Comparison of ENCODE assay signal across 21 cellular contexts in the genomic region with DNA sequence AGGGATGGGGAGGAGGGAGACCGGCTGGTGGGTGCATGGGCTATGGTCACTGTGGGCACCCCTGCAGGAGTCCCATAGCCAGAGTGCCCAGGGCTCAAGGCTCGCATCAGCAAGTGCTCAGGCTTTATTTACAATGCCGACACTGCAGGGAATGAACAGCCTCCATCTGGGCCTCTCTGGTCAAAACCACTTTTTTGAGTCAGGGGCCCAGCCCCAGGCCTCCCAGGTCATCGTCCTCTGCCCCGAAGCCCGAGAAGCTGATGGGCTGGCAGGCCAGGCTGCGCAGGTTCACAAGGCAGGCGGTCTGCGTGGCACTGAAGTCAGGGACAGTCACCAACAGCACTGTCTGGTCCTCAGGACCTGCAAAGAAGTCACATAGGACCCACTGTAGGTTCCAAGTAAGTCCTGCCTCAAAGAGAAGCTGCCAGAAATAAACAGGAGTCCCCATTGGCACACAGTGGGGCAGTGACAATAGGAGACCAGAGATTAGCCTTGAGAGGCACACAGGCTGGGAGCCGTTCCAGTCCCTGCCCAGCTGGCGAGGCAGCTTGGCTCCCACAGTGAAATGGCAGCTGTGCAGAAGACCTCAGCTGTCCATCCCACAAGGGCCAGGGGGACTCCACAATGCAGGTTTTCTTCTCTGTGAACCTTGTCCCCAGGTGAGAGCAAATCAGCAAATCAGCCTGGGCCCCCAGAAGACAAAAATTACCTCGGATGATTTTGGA. TPM values are rescaled to one million over a fixed set of nuclear protein-coding genes. Genes with fewer than 3 reads are reported as not detected.
DNase-seq lines count a peak whose midpoint lies in the region; FAIRE-seq and TF ChIP-seq lines count a peak whose summit lies in the region.
"Had no signal": no experiment of that assay in that cellular context is flagged by ENCODE, and none has a peak within 500 bp of the region (broad histone marks: within the 10 kb centered on the region; RNA-seq: fewer than 3 reads in every experiment).

No MANE protein-coding gene starts in this region.

- intact Hi-C loops in Caco-2 (cut with micrococcal nuclease; ENCODE audit: unreplicated experiment), result no loop called here

- H3K4me3 Mint-ChIP-seq in Caco-2 (ENCODE audit: unreplicated experiment), result no peak overlapping the region
- H3K4me3 Mint-ChIP-seq: CD4-positive, alpha-beta memory T cell; central memory CD8-positive, alpha-beta T cell had no signal

- no peaks in the 10 kb centered on the region for H3K27me3 Mint-ChIP-seq in Caco-2 (ENCODE audit: insufficient read depth, unreplicated experiment)
- H3K27me3 Mint-ChIP-seq: CD4-positive, alpha-beta memory T cell; central memory CD8-positive, alpha-beta T cell had no signal

- no TSS peak for BruUV-seq in Caco-2 (replicated peaks; lab: Mats Ljungman, UMichigan)

- no peak overlapping the region for H3K27ac Mint-ChIP-seq in Caco-2 (ENCODE audit: unreplicated experiment)

- POLR2A ChIA-PET in Caco-2 (lab: Charles Lee), result no interaction called here

- CTCF ChIA-PET in Caco-2 (lab: Charles Lee), result interaction anchor here (0.6 kb wide), 1 partner anchor 86 kb away, joined by 12 read pairs; no protein-coding TSS in a partner anchor

- no peak overlapping the region for H3K4me3 ChIP-seq in Caco-2 (ENCODE audit: low read depth, low read length)
- H3K4me3 ChIP-seq: GM12878 had no signal

- no peaks in the 10 kb centered on the region for H3K9me3 Mint-ChIP-seq in Caco-2 (ENCODE audit: unreplicated experiment)
- H3K9me3 Mint-ChIP-seq: CD4-positive, alpha-beta memory T cell; central memory CD8-positive, alpha-beta T cell had no signal

- H3K36me3 Mint-ChIP-seq in Caco-2 (ENCODE audit: insufficient read depth, unreplicated experiment), result peaks cover 39% of the 10 kb centered on the region

- no peaks in the 10 kb centered on the region for H3K9me3 ChIP-seq in Caco-2

- H3K27me3 ChIP-seq in Caco-2 (replicated peaks; ENCODE audit: control insufficient read depth, insufficient read depth, low read length), result no peaks in the 10 kb centered on the region

- FAIRE-seq in frontal cortex (lab: Jason Lieb, UNC), result no peak
- FAIRE-seq: endothelial cell of umbilical vein, GM12878, keratinocyte had no signal

- peaks cover 2% of the 10 kb centered on the region for H3K36me3 ChIP-seq in Caco-2 (ENCODE audit: control insufficient read depth, insufficient read depth, low read length)

- H3K4me1 ChIP-seq in Caco-2, result no peaks in the 10 kb centered on the region

- peak overlapping the region; percentile 94 for H3K27ac ChIP-seq in temporal lobe (ENCODE audit: low read depth, low read length)
- H3K27ac ChIP-seq: HL-60 had no signal

- no peak for TF ChIP-seq CTCF in Caco-2 (IDR thresholded peaks at IDR 0.05; ENCODE audit: insufficient read depth in 1 of 2, low read depth in 1 of 2, low read length in 1 of 2, severe bottlenecking in 1 of 2, unreplicated experiment in 1 of 2)

- no peaks in the 10 kb centered on the region for H3K4me1 Mint-ChIP-seq in Caco-2 (ENCODE audit: low read depth, unreplicated experiment)

- DNase-seq in NCI-H1092 treated with DMSO at 0.1 percent for 48 hours (lab: John Stamatoyannopoulos, UW), result peak; percentile 15
- no peak for DNase-seq in NCI-H1092 (lab: John Stamatoyannopoulos, UW)
- peak; percentile 84 to 88 for DNase-seq in frontal cortex (ENCODE audit: low spot score in 2 of 2)
- peak; percentile 93 for DNase-seq in medulla oblongata (ENCODE audit: extremely low spot score)
- no peak for DNase-seq in DMS79 (lab: John Stamatoyannopoulos, UW)
- DNase-seq in HK-2 (ENCODE audit: unreplicated experiment), result no peak
- no peak for DNase-seq in Caco-2
- DNase-seq: 8988T; activated gamma-delta T cell treated with Interleukin-2 at 50 U/mL for 16 hours; CD4-positive, alpha-beta memory T cell; KG1; NCI-H1436; NCI-H2227 treated with DMSO at 0.1 percent for 48 hours; OCI-M1 had no signal

RNA-seq across cellular contexts. Expression of a gene that starts 8.6 kb away (rescaled TPM):
- total RNA-seq in frontal cortex (46.1 TPM), temporal lobe (36.6 TPM), Caco-2 (2022) (130 and 140 TPM in 2 replicates)

RNA-seq across cellular contexts. Expression of a gene that starts 10.6 kb away (rescaled TPM):
- total RNA-seq in frontal cortex (4.1 TPM), temporal lobe (7.9 TPM), Caco-2 (2022) (0.54 TPM in 1 of 2 replicates, not detected in the other)

RNA-seq across cellular contexts. Expression of a gene that starts 26.4 kb away (rescaled TPM):
- total RNA-seq in frontal cortex (1.6 TPM), temporal lobe (0.25 TPM), Caco-2 (2022) (16.2 and 22.4 TPM in 2 replicates)
- total RNA-seq: CD4-positive, alpha-beta memory T cell; endothelial cell of umbilical vein; GM12878; subcutaneous adipose tissue had no signal

RNA-seq across cellular contexts. Expression of a gene that starts 32.4 kb away (rescaled TPM):
- total RNA-seq in frontal cortex, result 3.7 TPM
- total RNA-seq in temporal lobe, result 5.4 TPM
- 18.3 and 19.5 TPM in 2 replicates for total RNA-seq in Caco-2 (2022)

RNA-seq across cellular contexts. Expression of a gene that starts 49.4 kb away (rescaled TPM):
- total RNA-seq in frontal cortex, result 4.5 TPM
- 1.7 TPM for total RNA-seq in temporal lobe
- not detected in 2 replicates for total RNA-seq in Caco-2 (2022)
- total RNA-seq: endothelial cell of umbilical vein, GM12878 had no signal

Comparison
In these comparisons a context has a peak if more than half of its experiments do, and no peak if none do; other contexts are left out.
1. DNase-seq: peak in NCI-H1092 treated with DMSO at 0.1 percent for 48 hours (single experiment), frontal cortex (2 of 2) and medulla oblongata (single experiment); none in NCI-H1092 (single experiment), DMS79 (single experiment), HK-2 (single experiment) and Caco-2 (0 of 2).